Comparison of ENCODE assay signal across 8 cellular contexts in the genomic region with DNA sequence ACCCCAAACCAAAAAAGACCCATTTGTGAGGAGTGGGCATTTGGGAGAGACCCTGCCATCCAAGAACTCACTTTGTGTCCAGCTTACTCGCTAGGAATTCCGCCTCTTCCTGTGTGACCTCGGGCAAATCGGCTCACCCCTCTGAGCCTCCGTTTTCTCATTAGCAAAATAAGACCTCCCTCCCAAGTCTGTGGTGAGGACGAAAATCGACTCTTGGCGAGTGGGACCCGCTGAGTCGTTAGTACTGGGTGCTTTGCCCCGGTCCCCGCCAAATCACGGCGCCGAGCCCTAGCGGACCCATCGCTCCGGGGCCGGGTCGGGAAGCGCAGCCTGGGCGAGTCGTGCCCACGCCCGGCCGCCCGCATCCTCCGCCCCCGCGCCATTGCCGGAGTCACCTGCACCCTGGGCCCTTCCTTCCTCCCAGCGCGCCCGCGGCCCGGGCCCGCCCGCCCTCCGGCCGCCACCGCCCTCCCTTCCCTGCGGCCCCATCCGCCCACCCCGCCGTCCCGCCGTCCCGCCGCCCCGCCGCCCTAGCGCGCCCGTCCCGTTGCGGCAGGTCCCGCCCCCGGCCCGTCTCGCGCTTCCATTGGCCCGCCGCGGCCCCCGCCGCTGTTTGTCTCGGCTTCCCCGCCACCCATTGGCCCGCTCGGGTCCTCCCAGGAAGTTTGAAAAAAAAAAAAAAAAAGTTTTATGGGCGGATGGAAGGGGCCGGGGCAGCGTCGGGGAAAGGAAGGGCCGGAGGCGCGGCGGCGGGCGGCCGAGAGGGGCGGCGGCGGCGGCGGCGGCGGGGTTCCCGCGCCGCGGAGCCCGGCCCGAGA. TPM values are rescaled to one million over a fixed set of nuclear protein-coding genes. Genes with fewer than 3 reads are reported as not detected.
DNase-seq lines count a peak whose midpoint lies in the region; ATAC-seq and TF ChIP-seq lines count a peak whose summit lies in the region.

No MANE protein-coding gene starts in this region.

- H3K4me3 Mint-ChIP-seq in activated CD8-positive, alpha-beta T cell treated with anti-CD3 and anti-CD28 coated beads, Interleukin-2, amount 10 ng/mL, durations not matched to agents 7 days and 5 days: peak overlapping the region; percentile 96

- peak overlapping the region; percentile 86 for H3K4me3 ChIP-seq in A673 (ENCODE audit: low read depth, low read length, poor library complexity, severe bottlenecking)
- H3K4me3 ChIP-seq in lower lobe of right lung: peak overlapping the region; percentile 97

- H3K27me3 ChIP-seq in A673 (replicated peaks; ENCODE audit: insufficient read depth, low read depth, low read length, poor library complexity): no peaks in the 10 kb centered on the region
- no peaks in the 10 kb centered on the region for H3K27me3 ChIP-seq in lower lobe of right lung (ENCODE audit: low read depth)

- intact Hi-C loops in A673 (cut with micrococcal nuclease; ENCODE audit: unreplicated experiment) (no loop called here), lower lobe of right lung (cut with DNase I) (no loop called here)

- DNase-seq in A673 (ENCODE audit: low spot score): peak; percentile 94
- DNase-seq in NCI-H82 (lab: John Stamatoyannopoulos, UW): peak; percentile 82
- peak; percentile 91 for DNase-seq in activated CD8-positive, alpha-beta T cell treated with anti-CD3 and anti-CD28 coated beads, Interleukin-2, amount 10 ng/mL, durations not matched to agents 7 days and 5 days
- peak; percentile 94 for DNase-seq in ecto neural progenitor cell (ENCODE audit: low spot score)
- DNase-seq in lower lobe of right lung: peak; percentile 96
- peak; percentile 85 to 88 for DNase-seq in stimulated activated CD4-positive, alpha-beta T cell treated with anti-CD3 and anti-CD28 coated beads, Interleukin-4, amount 100 ng/mL, for 4 hours

- H3K4me1 Mint-ChIP-seq in activated CD8-positive, alpha-beta T cell treated with anti-CD3 and anti-CD28 coated beads, Interleukin-2, amount 10 ng/mL, durations not matched to agents 7 days and 5 days (ENCODE audit: low read depth): peaks cover 37% of the 10 kb centered on the region

- TF ChIP-seq CTCF in A673 (conservative IDR thresholded peaks at IDR 0.05; ENCODE audit: low read depth, low read length) (no peak), lower lobe of right lung (IDR thresholded peaks at IDR 0.05) (no peak)

- ATAC-seq in GM18868 (IDR thresholded peaks at IDR 0.05; ENCODE audit: unreplicated experiment) (peak; percentile 73), HG03280 (IDR thresholded peaks at IDR 0.05; ENCODE audit: unreplicated experiment) (peak; percentile 72), lower lobe of right lung (peak; percentile 85 to 86)
- peak; percentile 96 for ATAC-seq in activated CD8-positive, alpha-beta T cell treated with anti-CD3 and anti-CD28 coated beads, Interleukin-2, amount 10 ng/mL, durations not matched to agents 7 days and 5 days

- no peaks in the 10 kb centered on the region for H3K27me3 Mint-ChIP-seq in activated CD8-positive, alpha-beta T cell treated with anti-CD3 and anti-CD28 coated beads, Interleukin-2, amount 10 ng/mL, durations not matched to agents 7 days and 5 days (ENCODE audit: low read depth)

- H3K4me1 ChIP-seq in A673 (ENCODE audit: insufficient read depth, low read length, poor library complexity, severe bottlenecking) (peaks cover 26% of the 10 kb centered on the region), lower lobe of right lung (peaks cover 64% of the 10 kb centered on the region)

- peaks cover 13% of the 10 kb centered on the region for H3K36me3 Mint-ChIP-seq in activated CD8-positive, alpha-beta T cell treated with anti-CD3 and anti-CD28 coated beads, Interleukin-2, amount 10 ng/mL, durations not matched to agents 7 days and 5 days (ENCODE audit: low read depth)

- H3K27ac ChIP-seq in A673 (ENCODE audit: low read depth, low read length, poor library complexity, severe bottlenecking): peak overlapping the region; percentile 91
- peak overlapping the region; percentile 94 for H3K27ac ChIP-seq in lower lobe of right lung

- no peaks in the 10 kb centered on the region for H3K9me3 ChIP-seq in A673 (ENCODE audit: low read depth, low read length, poor library complexity, severe bottlenecking)
- no peaks in the 10 kb centered on the region for H3K9me3 ChIP-seq in lower lobe of right lung

- no TSS peak for BruUV-seq in A673 (replicated peaks; lab: Mats Ljungman, UMichigan)

- H3K9me3 Mint-ChIP-seq in activated CD8-positive, alpha-beta T cell treated with anti-CD3 and anti-CD28 coated beads, Interleukin-2, amount 10 ng/mL, durations not matched to agents 7 days and 5 days (ENCODE audit: insufficient read depth): no peaks in the 10 kb centered on the region

- H3K27ac Mint-ChIP-seq in activated CD8-positive, alpha-beta T cell treated with anti-CD3 and anti-CD28 coated beads, Interleukin-2, amount 10 ng/mL, durations not matched to agents 7 days and 5 days: peak overlapping the region; percentile 87

- POLR2A ChIA-PET in A673 (lab: Charles Lee; ENCODE audit: low non-redundant PET): no interaction called here
- POLR2A ChIA-PET in activated CD8-positive, alpha-beta T cell treated with anti-CD3 and anti-CD28 coated beads, Interleukin-2, amount 10 ng/mL, durations not matched to agents 7 days and 5 days (lab: Charles Lee): no interaction called here

- no peaks in the 10 kb centered on the region for H3K36me3 ChIP-seq in A673 (ENCODE audit: insufficient read depth, low read length, poor library complexity, severe bottlenecking)
- H3K36me3 ChIP-seq in lower lobe of right lung: no peaks in the 10 kb centered on the region

- CTCF ChIA-PET in A673 (lab: Charles Lee): no interaction called here
- CTCF ChIA-PET in activated CD8-positive, alpha-beta T cell treated with anti-CD3 and anti-CD28 coated beads, Interleukin-2, amount 10 ng/mL, durations not matched to agents 7 days and 5 days (lab: Charles Lee): no interaction called here

RNA-seq across cellular contexts. Expression of a gene that starts 48.9 kb away (rescaled TPM):
- 28.7 and 35.1 TPM in 2 replicates for total RNA-seq in A673 (2021)
- 10 to 100 TPM; 45.2 to 45.8 TPM for total RNA-seq in activated CD8-positive, alpha-beta T cell treated with anti-CD3 and anti-CD28 coated beads, Interleukin-2, amount 10 ng/mL, durations not matched to agents 7 days and 5 days
- total RNA-seq in lower lobe of right lung: 78.8 TPM

RNA-seq across cellular contexts. Expression of a gene that starts 59.6 kb away (rescaled TPM):
- total RNA-seq in A673 (2021): 51.9 and 52.9 TPM in 2 replicates
- total RNA-seq in activated CD8-positive, alpha-beta T cell treated with anti-CD3 and anti-CD28 coated beads, Interleukin-2, amount 10 ng/mL, durations not matched to agents 7 days and 5 days: 10 to 100 TPM; 42.6 to 45.3 TPM
- total RNA-seq in lower lobe of right lung: 23.0 TPM

Comparison
In these comparisons a context has a peak if more than half of its experiments do, and no peak if none do; other contexts are left out.
1. Peak in every context shown above with its lines: DNase-seq, ATAC-seq, H3K4me3 ChIP-seq and H3K27ac ChIP-seq.